1 cellular context compared by ENCODE assay signal in genomic region chr5:172006378-172007152, GRCh38.
TF ChIP-seq lines count a peak whose summit lies in the region.

Gene FBXW11 (minus strand): TSS chr5:172006638. CDS start chr5:172006502, 136 bp downstream.

TF ChIP-seq in A549, 52 proteins besides CTCF, POLR2A, EP300 and RAD21 (continued from another document):
- TF ChIP-seq HDAC2 (IDR thresholded peaks at IDR 0.05) = no peak
- TF ChIP-seq E2F6 (IDR thresholded peaks at IDR 0.05; ENCODE audit: borderline replicate concordance, low read depth) = no peak
- no peak for TF ChIP-seq CHD2 (IDR thresholded peaks at IDR 0.05; ENCODE audit: low read length, partially characterized antibody)
- no peak for TF ChIP-seq ELK1 (IDR thresholded peaks at IDR 0.05; ENCODE audit: low read depth, low read length)
- no peak for TF ChIP-seq ZSCAN20 (CRISPR knock-in tag; IDR thresholded peaks at IDR 0.05)
- no peak for TF ChIP-seq KDM1A (IDR thresholded peaks at IDR 0.05; ENCODE audit: low read depth)
TF ChIP-seq in A549: peak in this region for 8.
